In the genomic region with DNA sequence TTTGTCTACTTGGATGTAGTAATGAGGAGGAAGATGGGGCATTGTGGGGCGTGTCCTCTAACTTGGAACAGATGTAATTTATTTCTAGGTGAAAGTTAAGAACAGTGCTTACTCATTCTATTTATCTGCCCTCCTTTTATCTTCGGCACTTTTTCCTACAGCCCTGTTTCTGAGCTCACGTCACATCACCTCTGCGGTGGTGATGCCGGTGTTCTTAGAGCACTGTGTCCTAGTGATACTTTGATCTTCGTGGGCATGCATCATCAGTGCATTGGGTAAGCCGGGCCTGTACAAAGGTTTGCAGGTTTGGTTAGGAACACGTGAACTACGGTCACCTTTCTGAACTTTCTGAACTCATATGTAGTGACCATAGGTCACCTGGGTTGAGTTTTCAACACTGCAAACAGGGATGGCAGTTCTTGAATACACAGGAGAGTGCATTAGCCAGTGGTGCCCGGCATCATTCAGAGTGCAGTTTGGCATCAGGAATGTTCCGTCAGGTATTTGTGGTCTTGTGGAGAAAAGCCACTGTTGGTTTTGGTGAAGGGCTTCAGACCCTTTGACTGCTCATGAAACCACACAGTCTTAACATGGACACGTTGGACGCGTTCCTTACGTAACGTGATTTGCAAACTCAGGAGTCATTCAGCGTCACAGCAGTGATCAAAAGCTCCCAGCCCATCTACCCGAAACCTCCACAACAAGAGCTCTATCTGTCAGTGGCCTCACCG, we compare ENCODE assay signal across 1 cellular context.
TF ChIP-seq lines count a peak whose summit lies in the region.

No MANE protein-coding gene starts in this region.

TF ChIP-seq in HepG2, 621 proteins besides CTCF, POLR2A, EP300 and RAD21 (continued from another document and continues in another):
- TF ChIP-seq, protein P1, sequence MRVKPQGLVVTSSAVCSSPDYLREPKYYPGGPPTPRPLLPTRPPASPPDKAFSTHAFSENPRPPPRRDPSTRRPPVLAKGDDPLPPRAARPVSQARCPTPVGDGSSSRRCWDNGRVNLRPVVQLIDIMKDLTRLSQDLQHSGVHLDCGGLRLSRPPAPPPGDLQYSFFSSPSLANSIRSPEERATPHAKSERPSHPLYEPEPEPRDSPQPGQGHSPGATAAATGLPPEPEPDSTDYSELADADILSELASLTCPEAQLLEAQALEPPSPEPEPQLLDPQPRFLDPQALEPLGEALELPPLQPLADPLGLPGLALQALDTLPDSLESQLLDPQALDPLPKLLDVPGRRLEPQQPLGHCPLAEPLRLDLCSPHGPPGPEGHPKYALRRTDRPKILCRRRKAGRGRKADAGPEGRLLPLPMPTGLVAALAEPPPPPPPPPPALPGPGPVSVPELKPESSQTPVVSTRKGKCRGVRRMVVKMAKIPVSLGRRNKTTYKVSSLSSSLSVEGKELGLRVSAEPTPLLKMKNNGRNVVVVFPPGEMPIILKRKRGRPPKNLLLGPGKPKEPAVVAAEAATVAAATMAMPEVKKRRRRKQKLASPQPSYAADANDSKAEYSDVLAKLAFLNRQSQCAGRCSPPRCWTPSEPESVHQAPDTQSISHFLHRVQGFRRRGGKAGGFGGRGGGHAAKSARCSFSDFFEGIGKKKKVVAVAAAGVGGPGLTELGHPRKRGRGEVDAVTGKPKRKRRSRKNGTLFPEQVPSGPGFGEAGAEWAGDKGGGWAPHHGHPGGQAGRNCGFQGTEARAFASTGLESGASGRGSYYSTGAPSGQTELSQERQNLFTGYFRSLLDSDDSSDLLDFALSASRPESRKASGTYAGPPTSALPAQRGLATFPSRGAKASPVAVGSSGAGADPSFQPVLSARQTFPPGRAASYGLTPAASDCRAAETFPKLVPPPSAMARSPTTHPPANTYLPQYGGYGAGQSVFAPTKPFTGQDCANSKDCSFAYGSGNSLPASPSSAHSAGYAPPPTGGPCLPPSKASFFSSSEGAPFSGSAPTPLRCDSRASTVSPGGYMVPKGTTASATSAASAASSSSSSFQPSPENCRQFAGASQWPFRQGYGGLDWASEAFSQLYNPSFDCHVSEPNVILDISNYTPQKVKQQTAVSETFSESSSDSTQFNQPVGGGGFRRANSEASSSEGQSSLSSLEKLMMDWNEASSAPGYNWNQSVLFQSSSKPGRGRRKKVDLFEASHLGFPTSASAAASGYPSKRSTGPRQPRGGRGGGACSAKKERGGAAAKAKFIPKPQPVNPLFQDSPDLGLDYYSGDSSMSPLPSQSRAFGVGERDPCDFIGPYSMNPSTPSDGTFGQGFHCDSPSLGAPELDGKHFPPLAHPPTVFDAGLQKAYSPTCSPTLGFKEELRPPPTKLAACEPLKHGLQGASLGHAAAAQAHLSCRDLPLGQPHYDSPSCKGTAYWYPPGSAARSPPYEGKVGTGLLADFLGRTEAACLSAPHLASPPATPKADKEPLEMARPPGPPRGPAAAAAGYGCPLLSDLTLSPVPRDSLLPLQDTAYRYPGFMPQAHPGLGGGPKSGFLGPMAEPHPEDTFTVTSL (CRISPR knock-in tag; IDR thresholded peaks at IDR 0.05; ENCODE audit: borderline replicate concordance) = peak; percentile 85; the same call in 1 of the 2 replicates
- TF ChIP-seq, protein P2, sequence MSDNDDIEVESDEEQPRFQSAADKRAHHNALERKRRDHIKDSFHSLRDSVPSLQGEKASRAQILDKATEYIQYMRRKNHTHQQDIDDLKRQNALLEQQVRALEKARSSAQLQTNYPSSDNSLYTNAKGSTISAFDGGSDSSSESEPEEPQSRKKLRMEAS (IDR thresholded peaks at IDR 0.05) = peak; percentile 88
- TF ChIP-seq YEATS2 (CRISPR knock-in tag; IDR thresholded peaks at IDR 0.05; ENCODE audit: borderline replicate concordance) (peak; percentile 83; the same call in 1 of the 2 replicates), RFXAP (CRISPR knock-in tag; IDR thresholded peaks at IDR 0.05; ENCODE audit: borderline replicate concordance) (peak; percentile 88), FOXK2 (IDR thresholded peaks at IDR 0.05) (peak; percentile 57; the same call in 1 of the 2 replicates), NR2F2 (IDR thresholded peaks at IDR 0.05; ENCODE audit: borderline replicate concordance, low read depth) (peak; percentile 98), NCOR1 (IDR thresholded peaks at IDR 0.05; ENCODE audit: borderline replicate concordance, low read length) (peak; percentile 98), PAF1 (CRISPR knock-in tag; IDR thresholded peaks at IDR 0.05) (peak; percentile 84; the same call in 1 of the 2 replicates), ATRX (CRISPR knock-in tag; IDR thresholded peaks at IDR 0.05; ENCODE audit: borderline replicate concordance) (no peak), ZBTB38 (CRISPR knock-in tag; IDR thresholded peaks at IDR 0.05) (peak; percentile 59), ZNF160 (CRISPR knock-in tag; IDR thresholded peaks at IDR 0.05) (peak; percentile 30; the same call in 1 of the 2 replicates), TERF1 (CRISPR knock-in tag; IDR thresholded peaks at IDR 0.05) (no peak), NBN (conservative IDR thresholded peaks at IDR 0.05) (no peak), HIVEP1 (CRISPR knock-in tag; IDR thresholded peaks at IDR 0.05) (peak; percentile 93), DPF2 (CRISPR knock-in tag; IDR thresholded peaks at IDR 0.05; ENCODE audit: borderline replicate concordance, low read depth) (peak; percentile 89), MAZ (IDR thresholded peaks at IDR 0.05; ENCODE audit: borderline replicate concordance, low read depth, low read length) (no peak), MAZ (CRISPR knock-in tag; IDR thresholded peaks at IDR 0.05; ENCODE audit: low read depth) (peak; percentile 41), PPARG (CRISPR knock-in tag; conservative IDR thresholded peaks at IDR 0.05) (peak; percentile 99), TGIF2 (CRISPR knock-in tag; IDR thresholded peaks at IDR 0.05) (peak; percentile 87; the same call in 1 of the 2 replicates), SMAD1 (CRISPR knock-in tag; IDR thresholded peaks at IDR 0.05; ENCODE audit: borderline replicate concordance, low read depth) (peak; percentile 44; the same call in 1 of the 2 replicates), ZNF280B (CRISPR knock-in tag; IDR thresholded peaks at IDR 0.05; ENCODE audit: borderline replicate concordance) (no peak), KDM3A (CRISPR knock-in tag; IDR thresholded peaks at IDR 0.05; ENCODE audit: low read depth) (0 out of 2 replicates have a peak, but pooled peaks have one; percentile 34), ZNF552 (CRISPR knock-in tag; IDR thresholded peaks at IDR 0.05; ENCODE audit: borderline replicate concordance) (no peak), SRSF9 (IDR thresholded peaks at IDR 0.05; ENCODE audit: borderline replicate concordance, insufficient read depth, low read depth, low read length, poor library complexity, severe bottlenecking) (no peak), ZNF550 (CRISPR knock-in tag; IDR thresholded peaks at IDR 0.05; ENCODE audit: borderline replicate concordance) (no peak), POGZ (CRISPR knock-in tag; IDR thresholded peaks at IDR 0.05) (peak; percentile 80), KAT8 (CRISPR knock-in tag; IDR thresholded peaks at IDR 0.05) (peak; percentile 82), THAP11 (CRISPR knock-in tag; IDR thresholded peaks at IDR 0.05) (peak; percentile 77), MNT (IDR thresholded peaks at IDR 0.05) (peak; percentile 76), TBX3 (IDR thresholded peaks at IDR 0.05; ENCODE audit: borderline replicate concordance) (peak; percentile 88)
- TF ChIP-seq, protein P3, sequence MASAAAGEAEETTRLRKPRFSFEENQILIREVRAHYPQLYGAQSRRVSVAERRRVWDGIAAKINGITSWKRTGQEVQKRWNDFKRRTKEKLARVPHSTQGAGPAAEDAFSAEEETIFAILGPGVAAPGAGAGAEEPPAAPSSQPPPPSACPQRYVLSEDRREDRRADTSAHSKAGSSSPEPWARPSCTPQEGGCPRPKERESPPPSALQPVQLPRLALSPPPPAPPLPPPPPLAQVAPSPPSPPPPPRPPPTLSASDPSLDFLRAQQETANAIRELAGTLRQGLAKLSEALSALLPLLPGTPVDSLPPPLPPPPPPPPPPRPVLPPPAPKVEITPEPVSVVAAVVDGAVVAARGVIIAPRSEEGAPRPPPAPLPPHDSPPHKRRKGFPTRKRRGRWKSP (CRISPR knock-in tag; IDR thresholded peaks at IDR 0.05) = peak; percentile 90; the same call in 1 of the 2 replicates
- TF ChIP-seq, protein P4, sequence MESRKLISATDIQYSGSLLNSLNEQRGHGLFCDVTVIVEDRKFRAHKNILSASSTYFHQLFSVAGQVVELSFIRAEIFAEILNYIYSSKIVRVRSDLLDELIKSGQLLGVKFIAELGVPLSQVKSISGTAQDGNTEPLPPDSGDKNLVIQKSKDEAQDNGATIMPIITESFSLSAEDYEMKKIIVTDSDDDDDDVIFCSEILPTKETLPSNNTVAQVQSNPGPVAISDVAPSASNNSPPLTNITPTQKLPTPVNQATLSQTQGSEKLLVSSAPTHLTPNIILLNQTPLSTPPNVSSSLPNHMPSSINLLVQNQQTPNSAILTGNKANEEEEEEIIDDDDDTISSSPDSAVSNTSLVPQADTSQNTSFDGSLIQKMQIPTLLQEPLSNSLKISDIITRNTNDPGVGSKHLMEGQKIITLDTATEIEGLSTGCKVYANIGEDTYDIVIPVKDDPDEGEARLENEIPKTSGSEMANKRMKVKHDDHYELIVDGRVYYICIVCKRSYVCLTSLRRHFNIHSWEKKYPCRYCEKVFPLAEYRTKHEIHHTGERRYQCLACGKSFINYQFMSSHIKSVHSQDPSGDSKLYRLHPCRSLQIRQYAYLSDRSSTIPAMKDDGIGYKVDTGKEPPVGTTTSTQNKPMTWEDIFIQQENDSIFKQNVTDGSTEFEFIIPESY (CRISPR knock-in tag; IDR thresholded peaks at IDR 0.05) = peak; percentile 85
- TF ChIP-seq, protein P5, sequence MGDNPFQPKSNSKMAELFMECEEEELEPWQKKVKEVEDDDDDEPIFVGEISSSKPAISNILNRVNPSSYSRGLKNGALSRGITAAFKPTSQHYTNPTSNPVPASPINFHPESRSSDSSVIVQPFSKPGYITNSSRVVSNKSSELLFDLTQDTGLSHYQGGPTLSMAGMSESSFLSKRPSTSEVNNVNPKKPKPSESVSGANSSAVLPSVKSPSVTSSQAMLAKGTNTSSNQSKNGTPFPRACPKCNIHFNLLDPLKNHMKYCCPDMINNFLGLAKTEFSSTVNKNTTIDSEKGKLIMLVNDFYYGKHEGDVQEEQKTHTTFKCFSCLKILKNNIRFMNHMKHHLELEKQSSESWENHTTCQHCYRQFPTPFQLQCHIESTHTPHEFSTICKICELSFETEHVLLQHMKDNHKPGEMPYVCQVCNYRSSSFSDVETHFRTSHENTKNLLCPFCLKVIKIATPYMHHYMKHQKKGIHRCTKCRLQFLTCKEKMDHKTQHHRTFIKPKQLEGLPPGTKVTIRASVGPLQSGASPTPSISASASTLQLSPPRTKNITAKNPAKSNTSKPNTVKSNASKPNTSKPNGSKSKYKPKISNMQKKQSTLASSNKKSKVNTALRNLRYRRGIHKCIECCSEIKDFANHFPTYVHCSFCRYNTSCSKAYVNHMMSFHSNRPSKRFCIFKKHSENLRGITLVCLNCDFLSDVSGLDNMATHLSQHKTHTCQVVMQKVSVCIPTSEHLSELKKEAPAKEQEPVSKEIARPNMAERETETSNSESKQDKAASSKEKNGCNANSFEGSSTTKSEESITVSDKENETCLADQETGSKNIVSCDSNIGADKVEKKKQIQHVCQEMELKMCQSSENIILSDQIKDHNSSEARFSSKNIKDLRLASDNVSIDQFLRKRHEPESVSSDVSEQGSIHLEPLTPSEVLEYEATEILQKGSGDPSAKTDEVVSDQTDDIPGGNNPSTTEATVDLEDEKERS (CRISPR knock-in tag; IDR thresholded peaks at IDR 0.05) = peak; percentile 75; the same call in 1 of the 2 replicates
- TF ChIP-seq, protein P6, sequence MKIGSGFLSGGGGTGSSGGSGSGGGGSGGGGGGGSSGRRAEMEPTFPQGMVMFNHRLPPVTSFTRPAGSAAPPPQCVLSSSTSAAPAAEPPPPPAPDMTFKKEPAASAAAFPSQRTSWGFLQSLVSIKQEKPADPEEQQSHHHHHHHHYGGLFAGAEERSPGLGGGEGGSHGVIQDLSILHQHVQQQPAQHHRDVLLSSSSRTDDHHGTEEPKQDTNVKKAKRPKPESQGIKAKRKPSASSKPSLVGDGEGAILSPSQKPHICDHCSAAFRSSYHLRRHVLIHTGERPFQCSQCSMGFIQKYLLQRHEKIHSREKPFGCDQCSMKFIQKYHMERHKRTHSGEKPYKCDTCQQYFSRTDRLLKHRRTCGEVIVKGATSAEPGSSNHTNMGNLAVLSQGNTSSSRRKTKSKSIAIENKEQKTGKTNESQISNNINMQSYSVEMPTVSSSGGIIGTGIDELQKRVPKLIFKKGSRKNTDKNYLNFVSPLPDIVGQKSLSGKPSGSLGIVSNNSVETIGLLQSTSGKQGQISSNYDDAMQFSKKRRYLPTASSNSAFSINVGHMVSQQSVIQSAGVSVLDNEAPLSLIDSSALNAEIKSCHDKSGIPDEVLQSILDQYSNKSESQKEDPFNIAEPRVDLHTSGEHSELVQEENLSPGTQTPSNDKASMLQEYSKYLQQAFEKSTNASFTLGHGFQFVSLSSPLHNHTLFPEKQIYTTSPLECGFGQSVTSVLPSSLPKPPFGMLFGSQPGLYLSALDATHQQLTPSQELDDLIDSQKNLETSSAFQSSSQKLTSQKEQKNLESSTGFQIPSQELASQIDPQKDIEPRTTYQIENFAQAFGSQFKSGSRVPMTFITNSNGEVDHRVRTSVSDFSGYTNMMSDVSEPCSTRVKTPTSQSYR (CRISPR knock-in tag; IDR thresholded peaks at IDR 0.05; ENCODE audit: borderline replicate concordance) = peak; percentile 57; the same call in 1 of the 2 replicates
